15 cellular contexts compared by ENCODE assay signal in the genomic region with DNA sequence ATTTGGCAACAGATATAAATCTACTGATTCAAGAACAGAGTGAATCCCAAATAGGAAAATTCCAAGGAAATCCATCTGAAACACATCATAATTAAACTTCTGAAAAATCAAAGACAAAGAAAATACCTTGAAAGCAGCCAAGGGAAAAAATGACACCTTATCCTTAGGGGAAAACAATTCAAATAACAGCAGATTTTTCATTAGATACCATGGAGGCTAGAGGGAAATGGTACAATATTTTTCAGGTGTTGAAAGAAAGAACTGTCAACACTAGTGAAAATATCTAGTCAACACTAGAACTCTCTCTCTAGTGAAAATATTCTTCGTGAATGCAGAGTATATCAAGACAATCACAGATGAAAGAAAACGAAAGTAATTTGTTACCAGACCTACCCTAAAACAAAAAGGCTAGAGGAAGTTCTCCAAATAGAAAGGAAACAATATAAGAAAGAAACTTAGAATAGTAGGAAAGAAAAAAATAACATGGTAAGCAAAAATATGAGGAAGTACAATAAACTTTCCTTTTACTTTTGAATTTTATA. TPM values are rescaled to one million over a fixed set of nuclear protein-coding genes. Genes with fewer than 3 reads are reported as not detected.
"Had no signal": no experiment of that assay in that cellular context is flagged by ENCODE, and none has a peak within 500 bp of the region (broad histone marks: within the 10 kb centered on the region; RNA-seq: fewer than 3 reads in every experiment).

No MANE protein-coding gene starts in this region.

- H3K4me3 Mint-ChIP-seq: stimulated activated memory B cell treated with anti-CD40 and anti-IgM and Interleukin-4, amounts not matched to agents 10 μg/mL and 1 μg/mL and 100 μg/mL, for 72 hours had no signal

- ATAC-seq: SK-N-SH treated with all-trans-retinoic acid at 6 μM for 48 hours; stimulated activated memory B cell treated with anti-CD40 and anti-IgM and Interleukin-4, amounts not matched to agents 10 μg/mL and 1 μg/mL and 100 μg/mL, for 72 hours had no signal

- H3K27me3 ChIP-seq: hepatocyte had no signal

- H3K27ac ChIP-seq: coronary artery, hepatocyte, tibial nerve had no signal

- H3K4me1 ChIP-seq: tibial nerve had no signal

- H3K36me3 ChIP-seq: tibial nerve had no signal

- H3K4me3 ChIP-seq: coronary artery, hepatocyte, tibial nerve had no signal

- DNase-seq: activated CD4-positive, CD25-positive, alpha-beta regulatory T cell treated with anti-CD3 and anti-CD28 coated beads, Interleukin-2, amount 50 U/mL, for 72 hours; activated effector memory CD4-positive, alpha-beta T cell treated with Interleukin-2 at 50 U/mL for 16 hours; activated T-cell treated with anti-CD3 and anti-CD28 coated beads for 4 hours; effector CD4-positive, alpha-beta T cell; small intestine had no signal

- H3K4me1 Mint-ChIP-seq: stimulated activated memory B cell treated with anti-CD40 and anti-IgM and Interleukin-4, amounts not matched to agents 10 μg/mL and 1 μg/mL and 100 μg/mL, for 72 hours had no signal

- H3K27ac Mint-ChIP-seq: stimulated activated memory B cell treated with anti-CD40 and anti-IgM and Interleukin-4, amounts not matched to agents 10 μg/mL and 1 μg/mL and 100 μg/mL, for 72 hours had no signal

RNA-seq across cellular contexts. Expression of gene FAM241B, which starts 5.7 kb away (rescaled TPM):
- total RNA-seq: myocyte had no signal

RNA-seq across cellular contexts. Expression of gene NEUROG3, which starts 51.1 kb away (rescaled TPM):
- total RNA-seq: activated CD8-positive, alpha-beta memory T cell treated with anti-CD3 and anti-CD28 coated beads for 36 hours; cardiac septum; hepatocyte; kidney epithelial cell; liver; tibial nerve had no signal
- polyA plus RNA-seq: liver had no signal
